In genomic region chr13:62049992-62050391, GRCh38 we compare ENCODE assay signal across 25 cellular contexts.
"Had no signal": no experiment of that assay in that cellular context is flagged by ENCODE, and none has a peak within 500 bp of the region (broad histone marks: within the 10 kb centered on the region; RNA-seq: fewer than 3 reads in every experiment).

No MANE protein-coding gene starts in this region.

- DNase-seq: dermis blood vessel endothelial cell; dorsolateral prefrontal cortex; effector CD4-positive, alpha-beta T cell; effector memory CD4-positive, alpha-beta T cell; erythroblast; esophagus squamous epithelium; foreskin fibroblast; foreskin melanocyte; hypothalamus; immature natural killer cell; islet precursor cell; left cardiac atrium; left lung; left ventricle myocardium superior; lower lobe of right lung; mesenchymal stem cell; mucosa of descending colon; naive B cell had no signal

- ATAC-seq: esophagus mucosa, gastroesophageal sphincter, heart left ventricle, left cardiac atrium, left lung, left ventricle myocardium superior, lower lobe of right lung, mucosa of descending colon had no signal

- H3K4me3 Mint-ChIP-seq: immature natural killer cell, mesothelial cell of epicardium, naive B cell had no signal

- H3K4me1 ChIP-seq: esophagus squamous epithelium, gastroesophageal sphincter, heart left ventricle, left lung, lower lobe of right lung had no signal

- H3K4me3 ChIP-seq: coronary artery, dorsolateral prefrontal cortex, esophagus squamous epithelium, gastroesophageal sphincter, heart left ventricle, hepatocyte, left lung, lower lobe of right lung, mucosa of descending colon had no signal

- H3K27me3 ChIP-seq: esophagus squamous epithelium, gastroesophageal sphincter, heart left ventricle, hepatocyte, left lung had no signal

- H3K4me2 ChIP-seq: hepatocyte had no signal

- H3K27ac ChIP-seq: coronary artery, dorsolateral prefrontal cortex, epithelial cell of prostate, esophagus squamous epithelium, gastroesophageal sphincter, heart left ventricle, hepatocyte, left lung, lower lobe of right lung had no signal

- H3K36me3 ChIP-seq: esophagus squamous epithelium, gastroesophageal sphincter, heart left ventricle, left lung, lower lobe of right lung had no signal

- H3K79me2 ChIP-seq: hepatocyte had no signal

- H3K36me3 Mint-ChIP-seq: mesothelial cell of epicardium, naive B cell had no signal

- H3K27me3 Mint-ChIP-seq: naive B cell had no signal

- H3K9me3 ChIP-seq: lower lobe of right lung had no signal

- H2AFZ ChIP-seq: hepatocyte had no signal

- H3K4me1 Mint-ChIP-seq: immature natural killer cell, mesothelial cell of epicardium, naive B cell had no signal

- H3K27ac Mint-ChIP-seq: immature natural killer cell, mesothelial cell of epicardium, naive B cell had no signal
